11 cellular contexts compared by ENCODE assay signal in genomic region chr4:123832173-123833026, GRCh38.
A peak's percentile ranks its signal among the peaks of the same experiment; 100 is the strongest.
DNase-seq lines count a peak whose midpoint lies in the region; ATAC-seq lines count a peak whose summit lies in the region.
"Had no signal": no experiment of that assay in that cellular context is flagged by ENCODE, and none has a peak within 500 bp of the region (broad histone marks: within the 10 kb centered on the region; RNA-seq: fewer than 3 reads in every experiment).

No MANE protein-coding gene starts in this region.

- H3K79me1 ChIP-seq in neuronal stem cell (ENCODE audit: low read depth, low read length): no peaks in the 10 kb centered on the region

- no peaks in the 10 kb centered on the region for H3K4me1 Mint-ChIP-seq in activated CD4-positive, alpha-beta T cell treated with anti-CD3 and anti-CD28 coated beads for 36 hours

- H3K27me3 ChIP-seq in SJCRH30 (no peaks in the 10 kb centered on the region), neuronal stem cell (ENCODE audit: control insufficient read depth in 3 of 3, insufficient read depth in 3 of 3, low read depth in 1 of 3, low read length in 3 of 3) (no peaks in the 10 kb centered on the region)

- H3K23ac ChIP-seq in neuronal stem cell (ENCODE audit: low read depth, low read length, poor library complexity): no peak overlapping the region

- H3K9me3 Mint-ChIP-seq in activated CD4-positive, alpha-beta T cell treated with anti-CD3 and anti-CD28 coated beads for 36 hours (ENCODE audit: low read depth): no peaks in the 10 kb centered on the region

- no peak overlapping the region for H2AK5ac ChIP-seq in neuronal stem cell (ENCODE audit: low read depth, low read length)

- H3K4me2 ChIP-seq in neuronal stem cell (ENCODE audit: insufficient read depth, low read length, poor library complexity, severe bottlenecking): no peak overlapping the region

- H3K9me3 ChIP-seq in SJCRH30 (replicated peaks) (no peaks in the 10 kb centered on the region), neuronal stem cell (replicated peaks in 1 of 2; ENCODE audit: control insufficient read depth in 2 of 2, insufficient read depth in 1 of 2, low read depth in 1 of 2, low read length in 2 of 2) (peaks cover 0 to 13% of the 10 kb centered on the region in 2 donors)

- no peak overlapping the region for H2BK120ac ChIP-seq in neuronal stem cell (ENCODE audit: low read depth, low read length)

- H3K4me3 Mint-ChIP-seq in activated CD4-positive, alpha-beta T cell treated with anti-CD3 and anti-CD28 coated beads for 36 hours: no peak overlapping the region

- no peak overlapping the region for H3K18ac ChIP-seq in neuronal stem cell (ENCODE audit: low read length)

- no peak overlapping the region for H3K27ac Mint-ChIP-seq in activated CD4-positive, alpha-beta T cell treated with anti-CD3 and anti-CD28 coated beads for 36 hours

- no CpG with 5 or more reads among the region's 7 CpGs for WGBS in neuronal stem cell (ENCODE audit: extremely low coverage in 2 of 2, insufficient read length in 2 of 2, insufficient replicate concordance in 1 of 2), 2 donors

- H3K36me3 ChIP-seq in SJCRH30 (no peaks in the 10 kb centered on the region), neuronal stem cell (replicated peaks in 1 of 2; ENCODE audit: control insufficient read depth in 2 of 2, insufficient read depth in 2 of 2, low read length in 2 of 2) (no peaks in the 10 kb centered on the region)

- no peak overlapping the region for H4K91ac ChIP-seq in neuronal stem cell (ENCODE audit: low read depth, low read length, poor library complexity)

- H3K36me3 Mint-ChIP-seq in activated CD4-positive, alpha-beta T cell treated with anti-CD3 and anti-CD28 coated beads for 36 hours (ENCODE audit: low read depth): no peaks in the 10 kb centered on the region

- DNase-seq in AG08396 (ENCODE audit: low spot score) (peak; percentile 76), SJCRH30 (peak; percentile 94 to 99), fibroblast of peridontal ligament (ENCODE audit: extremely low read depth) (peak; percentile 100), neuronal stem cell (ENCODE audit: low spot score) (no peak)
- DNase-seq in stimulated activated CD4-positive, alpha-beta T cell treated with anti-CD3 and anti-CD28 coated beads, Interleukin-12 subunit alpha, Interleukin-12 subunit beta, amount 100 ng/mL, for 4 hours: no peak
- no peak for DNase-seq in activated CD4-positive, alpha-beta T cell treated with anti-CD3 and anti-CD28 coated beads for 36 hours
- no peak for DNase-seq in stimulated activated CD4-positive, alpha-beta T cell treated with anti-CD3 and anti-CD28 coated beads, Interleukin-4, amount 100 ng/mL, for 24 hours
- DNase-seq: activated naive CD4-positive, alpha-beta T cell; COR-L47; NCI-H510A had no signal

- no peak for ATAC-seq in activated CD4-positive, alpha-beta T cell treated with anti-CD3 and anti-CD28 coated beads for 36 hours
- ATAC-seq in GM21526 (IDR thresholded peaks at IDR 0.05; ENCODE audit: low FRiP score, unreplicated experiment): no peak

- peaks cover 40% of the 10 kb centered on the region for H3K4me1 ChIP-seq in SJCRH30
- H3K4me1 ChIP-seq in neuronal stem cell (ENCODE audit: control insufficient read depth in 2 of 2, insufficient read depth in 1 of 2, low read depth in 1 of 2, low read length in 2 of 2): peaks cover 2 to 27% of the 10 kb centered on the region in 2 donors

- H3K27me3 Mint-ChIP-seq in activated CD4-positive, alpha-beta T cell treated with anti-CD3 and anti-CD28 coated beads for 36 hours: no peaks in the 10 kb centered on the region

- intact Hi-C loops in activated CD4-positive, alpha-beta T cell treated with anti-CD3 and anti-CD28 coated beads for 36 hours (cut with DNase I, micrococcal nuclease): no loop called here

- H4K8ac ChIP-seq in neuronal stem cell (ENCODE audit: low read depth, low read length): no peak overlapping the region

- POLR2A ChIA-PET in activated CD4-positive, alpha-beta T cell treated with anti-CD3 and anti-CD28 coated beads for 36 hours (lab: Charles Lee): no interaction called here

- no peak overlapping the region for H2BK12ac ChIP-seq in neuronal stem cell (ENCODE audit: low read length)

- no peak overlapping the region for H3K9ac ChIP-seq in neuronal stem cell (ENCODE audit: low read depth, low read length, poor library complexity)

- H2BK15ac ChIP-seq in neuronal stem cell (ENCODE audit: low read length): no peak overlapping the region

- H3K4me3 ChIP-seq in SJCRH30: peak overlapping the region; percentile 11; the same call in 1 of the 2 replicates
- no peak overlapping the region for H3K4me3 ChIP-seq in neuronal stem cell (ENCODE audit: low read length in 2 of 2)

- CTCF ChIA-PET in activated CD4-positive, alpha-beta T cell treated with anti-CD3 and anti-CD28 coated beads for 36 hours (lab: Charles Lee): no interaction called here

- H3K27ac ChIP-seq in SJCRH30: peak overlapping the region; percentile 96
- H3K27ac ChIP-seq in neuronal stem cell (replicated peaks; ENCODE audit: low read length): no peak overlapping the region

- H3K14ac ChIP-seq in neuronal stem cell (ENCODE audit: low read length): no peak overlapping the region

- no peak overlapping the region for H2BK5ac ChIP-seq in neuronal stem cell (ENCODE audit: low read length)

- peak overlapping the region; percentile 23 for H2AFZ ChIP-seq in neuronal stem cell (ENCODE audit: low read length)

- no peak overlapping the region for H3K4ac ChIP-seq in neuronal stem cell (ENCODE audit: low read length)

Comparison
In these comparisons a context has a peak if more than half of its experiments do, and no peak if none do; other contexts are left out.
1. DNase-seq: peak in AG08396 (single experiment), SJCRH30 (2 of 2) and fibroblast of peridontal ligament (single experiment); none in neuronal stem cell (single experiment), stimulated activated CD4-positive, alpha-beta T cell treated with anti-CD3 and anti-CD28 coated beads, Interleukin-12 subunit alpha, Interleukin-12 subunit beta, amount 100 ng/mL, for 4 hours (single experiment), activated CD4-positive, alpha-beta T cell treated with anti-CD3 and anti-CD28 coated beads for 36 hours (single experiment) and stimulated activated CD4-positive, alpha-beta T cell treated with anti-CD3 and anti-CD28 coated beads, Interleukin-4, amount 100 ng/mL, for 24 hours (single experiment).